18 cellular contexts compared by ENCODE assay signal in genomic region chr5:65126670-65127069, GRCh38.
DNase-seq lines count a peak whose midpoint lies in the region; ATAC-seq and TF ChIP-seq lines count a peak whose summit lies in the region.
"Had no signal": no experiment of that assay in that cellular context is flagged by ENCODE, and none has a peak within 500 bp of the region (broad histone marks: within the 10 kb centered on the region; RNA-seq: fewer than 3 reads in every experiment).

No MANE protein-coding gene starts in this region.

- peak overlapping the region; percentile 27 for H2BK120ac ChIP-seq in mesenchymal stem cell (ENCODE audit: low read depth, low read length)

- H3K9me3 ChIP-seq in mesenchymal stem cell (ENCODE audit: control insufficient read depth, low read length) (no peaks in the 10 kb centered on the region), stomach smooth muscle (ENCODE audit: control insufficient read depth in 2 of 2, low read length in 2 of 2) (no peaks in the 10 kb centered on the region), ovary (no peaks in the 10 kb centered on the region)
- H3K9me3 ChIP-seq: vagina had no signal

- H3K9ac ChIP-seq in mesenchymal stem cell (ENCODE audit: low read length) (peak overlapping the region; percentile 35), stomach smooth muscle (ENCODE audit: low read length in 2 of 2) (no peak overlapping the region)
- H3K9ac ChIP-seq: neural progenitor cell had no signal

- in situ Hi-C loops in astrocyte of the spinal cord (cut with HindIII; ENCODE audit: low sequenced_read_pairs) = no loop called here

- no peaks in the 10 kb centered on the region for H3K27me3 ChIP-seq in mesenchymal stem cell (ENCODE audit: control insufficient read depth in 1 of 2, insufficient read depth in 1 of 2, low read length in 2 of 2)
- H3K27me3 ChIP-seq in stomach smooth muscle (ENCODE audit: control insufficient read depth in 1 of 2, insufficient read depth in 2 of 2, low read length in 2 of 2) = no peaks in the 10 kb centered on the region
- H3K27me3 ChIP-seq in ovary = no peaks in the 10 kb centered on the region
- H3K27me3 ChIP-seq: neural progenitor cell, vagina had no signal

- H3K27ac ChIP-seq in mesenchymal stem cell (ENCODE audit: low read length, poor library complexity, severe bottlenecking) = no peak overlapping the region
- H3K27ac ChIP-seq in stomach smooth muscle (ENCODE audit: low read length) = peak overlapping the region; percentile 66
- H3K27ac ChIP-seq in ovary = peak overlapping the region in 1 of 2 donors; percentile 43
- H3K27ac ChIP-seq: neural progenitor cell, vagina had no signal

- DNase-seq in Right ventricle myocardium inferior (ENCODE audit: missing footprints) = no peak
- DNase-seq in cardiac septum (ENCODE audit: low spot score) = no peak
- peak; percentile 11 for DNase-seq in astrocyte of the spinal cord (ENCODE audit: low read depth, low spot score)
- no peak for DNase-seq in mesenchymal stem cell
- no peak for DNase-seq in C1 segment of cervical spinal cord (lab: John Stamatoyannopoulos, UW)
- DNase-seq in activated CD4-positive, alpha-beta T cell treated with anti-CD3 and anti-CD28 coated beads for 36 hours = no peak
- no peak for DNase-seq in ovary
- DNase-seq: activated CD4-positive, alpha-beta T cell treated with anti-CD3 and anti-CD28 coated beads for 48 hours; activated CD8-positive, alpha-beta memory T cell treated with anti-CD3 and anti-CD28 coated beads, Interleukin-2, amount 50 U/mL, for 48 hours; CD4-positive, CD25-positive, alpha-beta regulatory T cell; DND-41; NCI-H1436 treated with DMSO at 0.1 percent for 48 hours; stimulated activated CD4-positive, alpha-beta T cell treated with anti-CD3 and anti-CD28 coated beads, Interleukin-1b, Interleukin-23, amount 100 ng/mL, for 48 hours; stimulated activated naive CD8-positive, alpha-beta T cell treated with anti-CD3 and anti-CD28 coated beads, Interleukin-15, amount 100 ng/mL, for 72 hours; T1000 had no signal

- peak overlapping the region; percentile 26 for H2BK15ac ChIP-seq in mesenchymal stem cell (ENCODE audit: low read depth, poor library complexity, severe bottlenecking)

- peak overlapping the region in 1 of 2 experiments; percentile 84 for H2BK12ac ChIP-seq in mesenchymal stem cell (ENCODE audit: low read length in 2 of 2)

- H3K4ac ChIP-seq in mesenchymal stem cell (ENCODE audit: low read depth in 1 of 2, low read length in 2 of 2) = no peak overlapping the region

- H3K36me3 Mint-ChIP-seq in activated CD4-positive, alpha-beta T cell treated with anti-CD3 and anti-CD28 coated beads for 36 hours (ENCODE audit: low read depth) = no peaks in the 10 kb centered on the region
- H3K36me3 Mint-ChIP-seq: CD4-positive, CD25-positive, alpha-beta regulatory T cell; neural progenitor cell had no signal

- H3K18ac ChIP-seq in mesenchymal stem cell (ENCODE audit: low read depth in 1 of 2, low read length in 2 of 2) = peak overlapping the region in 1 of 2 experiments; percentile 5

- H3K4me3 ChIP-seq in astrocyte of the spinal cord (ENCODE audit: low read depth, low read length) (no peak overlapping the region), mesenchymal stem cell (ENCODE audit: insufficient read depth in 1 of 2, low read depth in 1 of 2, low read length in 2 of 2) (no peak overlapping the region), stomach smooth muscle (ENCODE audit: low read length in 2 of 2) (no peak overlapping the region), ovary (no peak overlapping the region)
- H3K4me3 ChIP-seq: neural progenitor cell, vagina had no signal

- H2AFZ ChIP-seq in mesenchymal stem cell (ENCODE audit: low read depth, low read length) = no peak overlapping the region
- H2AFZ ChIP-seq: neural progenitor cell had no signal

- TF ChIP-seq POLR2A in ovary (IDR thresholded peaks at IDR 0.05) = no peak

- WGBS in mesenchymal stem cell = 95% methylated on average over 5 of the region's 6 CpGs
- 49 to 73% (median 66%) methylated on average over 6 of the region's 6 CpGs for WGBS in ovary, 3 donors

- no peaks in the 10 kb centered on the region for H3K9me3 Mint-ChIP-seq in activated CD4-positive, alpha-beta T cell treated with anti-CD3 and anti-CD28 coated beads for 36 hours (ENCODE audit: low read depth)
- H3K9me3 Mint-ChIP-seq: neural progenitor cell; stimulated activated naive CD8-positive, alpha-beta T cell treated with anti-CD3 and anti-CD28 coated beads, Interleukin-15, amount 100 ng/mL, for 72 hours had no signal

- intact Hi-C loops in Right ventricle myocardium inferior (cut with DNase I) (no loop called here), cardiac septum (cut with DNase I) (no loop called here), ovary (cut with DNase I) (no loop called here)
- intact Hi-C loops in activated CD4-positive, alpha-beta T cell treated with anti-CD3 and anti-CD28 coated beads for 36 hours (cut with DNase I, micrococcal nuclease) = no loop called here

- H3K4me1 ChIP-seq in mesenchymal stem cell (ENCODE audit: control insufficient read depth, insufficient read depth, low read depth, low read length) = peaks cover 2% of the 10 kb centered on the region
- H3K4me1 ChIP-seq in stomach smooth muscle (ENCODE audit: control insufficient read depth, insufficient read depth, low read length) = peaks cover 35% of the 10 kb centered on the region
- H3K4me1 ChIP-seq in ovary (ENCODE audit: insufficient read depth) = peaks cover 10% of the 10 kb centered on the region
- H3K4me1 ChIP-seq: vagina had no signal

- H3K4me3 Mint-ChIP-seq in activated CD4-positive, alpha-beta T cell treated with anti-CD3 and anti-CD28 coated beads for 36 hours = no peak overlapping the region
- H3K4me3 Mint-ChIP-seq: CD4-positive, CD25-positive, alpha-beta regulatory T cell; neural progenitor cell; stimulated activated naive CD8-positive, alpha-beta T cell treated with anti-CD3 and anti-CD28 coated beads, Interleukin-15, amount 100 ng/mL, for 72 hours had no signal

- no peaks in the 10 kb centered on the region for H3K36me3 ChIP-seq in mesenchymal stem cell (ENCODE audit: control insufficient read depth in 1 of 2, insufficient read depth in 2 of 2, low read depth in 1 of 2, low read length in 2 of 2)
- H3K36me3 ChIP-seq in stomach smooth muscle (ENCODE audit: control insufficient read depth in 2 of 2, insufficient read depth in 2 of 2, low read length in 2 of 2) = no peaks in the 10 kb centered on the region
- no peaks in the 10 kb centered on the region for H3K36me3 ChIP-seq in ovary
- H3K36me3 ChIP-seq: neural progenitor cell, vagina had no signal

- no peak overlapping the region for H3K14ac ChIP-seq in mesenchymal stem cell (ENCODE audit: low read length in 2 of 2)

- POLR2A ChIA-PET in activated CD4-positive, alpha-beta T cell treated with anti-CD3 and anti-CD28 coated beads for 36 hours (lab: Charles Lee) = no interaction called here

- H3K4me1 Mint-ChIP-seq in activated CD4-positive, alpha-beta T cell treated with anti-CD3 and anti-CD28 coated beads for 36 hours = peaks cover 1% of the 10 kb centered on the region
- H3K4me1 Mint-ChIP-seq: CD4-positive, CD25-positive, alpha-beta regulatory T cell; stimulated activated naive CD8-positive, alpha-beta T cell treated with anti-CD3 and anti-CD28 coated beads, Interleukin-15, amount 100 ng/mL, for 72 hours had no signal

- no peak overlapping the region for H3K27ac Mint-ChIP-seq in activated CD4-positive, alpha-beta T cell treated with anti-CD3 and anti-CD28 coated beads for 36 hours
- H3K27ac Mint-ChIP-seq: stimulated activated naive CD8-positive, alpha-beta T cell treated with anti-CD3 and anti-CD28 coated beads, Interleukin-15, amount 100 ng/mL, for 72 hours had no signal

- no peak overlapping the region for H2BK5ac ChIP-seq in mesenchymal stem cell (ENCODE audit: low read depth, low read length, poor library complexity, severe bottlenecking)

- TF ChIP-seq CTCF in astrocyte of the spinal cord (IDR thresholded peaks at IDR 0.05; ENCODE audit: low read depth, low read length) (no peak), ovary (IDR thresholded peaks at IDR 0.05) (no peak)

- H4K8ac ChIP-seq in mesenchymal stem cell (ENCODE audit: low read length) = no peak overlapping the region

- CTCF ChIA-PET in activated CD4-positive, alpha-beta T cell treated with anti-CD3 and anti-CD28 coated beads for 36 hours (lab: Charles Lee) = interaction anchor here (0.6 kb wide), 1 partner anchor 13 kb away, joined by 3 read pairs; no protein-coding TSS in a partner anchor

- H4K91ac ChIP-seq in mesenchymal stem cell (ENCODE audit: low read length) = peak overlapping the region; percentile 61

- H3K79me1 ChIP-seq in mesenchymal stem cell (replicated peaks; ENCODE audit: low read length, poor library complexity, severe bottlenecking) = no peaks in the 10 kb centered on the region

- peak; percentile 20 for ATAC-seq in Right ventricle myocardium inferior
- no peak for ATAC-seq in activated CD4-positive, alpha-beta T cell treated with anti-CD3 and anti-CD28 coated beads for 36 hours
- ATAC-seq: stimulated activated naive CD8-positive, alpha-beta T cell treated with anti-CD3 and anti-CD28 coated beads, Interleukin-15, amount 100 ng/mL, for 72 hours had no signal

- H3K4me2 ChIP-seq in mesenchymal stem cell (ENCODE audit: low read length, poor library complexity, severe bottlenecking) = no peak overlapping the region
- H3K4me2 ChIP-seq: neural progenitor cell had no signal

- no peak for TF ChIP-seq EP300 in ovary (IDR thresholded peaks at IDR 0.05)

- H3K23ac ChIP-seq in mesenchymal stem cell (ENCODE audit: low read length in 2 of 2) = no peak overlapping the region

- no peaks in the 10 kb centered on the region for H3K27me3 Mint-ChIP-seq in activated CD4-positive, alpha-beta T cell treated with anti-CD3 and anti-CD28 coated beads for 36 hours
- H3K27me3 Mint-ChIP-seq: CD4-positive, CD25-positive, alpha-beta regulatory T cell; stimulated activated naive CD8-positive, alpha-beta T cell treated with anti-CD3 and anti-CD28 coated beads, Interleukin-15, amount 100 ng/mL, for 72 hours had no signal

- no peak overlapping the region for H2AK5ac ChIP-seq in mesenchymal stem cell (ENCODE audit: low read length, severe bottlenecking)
